ENCODE assay signal across 1 cellular context in the genomic region with DNA sequence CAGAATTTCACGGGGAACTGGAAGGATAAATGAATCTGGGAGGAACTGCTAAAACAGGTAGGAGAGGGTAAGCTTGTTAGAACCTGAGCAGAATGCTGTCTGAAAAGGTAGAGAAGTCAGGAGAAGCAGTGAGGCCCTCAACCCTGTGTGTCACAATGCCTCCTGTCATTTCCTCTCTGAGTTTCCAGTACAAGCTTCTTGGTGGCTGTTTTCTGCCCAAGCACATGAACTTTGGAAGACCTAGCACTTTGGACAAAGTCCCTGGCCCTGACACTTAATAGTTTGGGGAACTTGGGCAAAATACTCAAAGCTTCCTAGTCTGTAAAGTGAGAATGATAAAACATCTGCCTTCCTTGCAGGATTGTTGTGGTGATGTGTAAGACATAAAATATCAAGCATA. TPM values are rescaled to one million over a fixed set of nuclear protein-coding genes. Genes with fewer than 3 reads are reported as not detected.
"Had no signal": no experiment of that assay in that cellular context is flagged by ENCODE, and none has a peak within 500 bp of the region (broad histone marks: within the 10 kb centered on the region; RNA-seq: fewer than 3 reads in every experiment).

No MANE protein-coding gene starts in this region.

RNA-seq across cellular contexts. Expression of a gene that starts 52.6 kb away (rescaled TPM):
- total RNA-seq: naive thymus-derived CD8-positive, alpha-beta T cell had no signal
- polyA plus RNA-seq: naive thymus-derived CD8-positive, alpha-beta T cell had no signal
